In the genomic region with DNA sequence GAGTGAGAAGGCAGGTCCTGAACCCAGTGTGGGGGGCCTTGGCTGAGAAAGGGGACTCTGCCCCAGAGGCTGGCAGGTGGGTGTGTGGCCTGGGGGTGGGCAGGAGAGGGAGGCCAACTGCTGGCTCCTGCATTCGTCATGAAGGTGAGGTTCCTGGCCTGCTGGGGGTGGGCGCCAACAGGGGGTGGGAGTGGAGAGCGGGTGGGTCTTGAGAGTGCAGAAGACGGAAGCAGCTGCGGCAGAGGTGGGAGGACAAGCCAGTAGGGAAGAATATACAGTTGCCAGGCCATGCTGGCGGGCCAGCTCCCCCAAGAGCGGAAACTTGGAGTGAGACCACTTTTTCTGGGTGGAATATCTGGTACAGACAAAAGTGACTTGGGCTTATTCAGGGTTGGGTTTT, we compare ENCODE assay signal across 31 cellular contexts. TPM values are rescaled to one million over a fixed set of nuclear protein-coding genes. Genes with fewer than 3 reads are reported as not detected.
"Had no signal": no experiment of that assay in that cellular context is flagged by ENCODE, and none has a peak within 500 bp of the region (broad histone marks: within the 10 kb centered on the region; RNA-seq: fewer than 3 reads in every experiment).

No MANE protein-coding gene starts in this region.

- DNase-seq: activated CD4-positive, alpha-beta memory T cell treated with anti-CD3 and anti-CD28 coated beads for 36 hours; activated CD4-positive, alpha-beta T cell treated with anti-CD3 and anti-CD28 coated beads, Interleukin-2, amount 10 ng/mL, durations not matched to agents 24 days and 14 days; activated CD8-positive, alpha-beta memory T cell treated with anti-CD3 and anti-CD28 coated beads, Interleukin-2, amount 50 U/mL, for 4 hours; activated effector memory CD4-positive, alpha-beta T cell treated with Interleukin-2 at 50 U/mL for 16 hours; activated naive CD8-positive, alpha-beta T cell treated with anti-CD3 and anti-CD28 coated beads, Interleukin-2, amount 10 ng/mL, durations not matched to agents 7 days and 5 days; activated T-cell treated with anti-CD3 and anti-CD28 coated beads, Interleukin-2, amount 50 U/mL, for 48 hours; amygdala; Karpas-422; KBM-7; NCI-H1105; NCI-H1417 treated with DMSO at 0.1 percent for 48 hours; NCI-H187 treated with DMSO at 0.1 percent for 48 hours; NCI-H2081; NCI-H2171 treated with DMSO at 0.1 percent for 48 hours; NCI-H2227 treated with DMSO at 0.1 percent for 48 hours; NCI-H446; NCI-H510A treated with DMSO at 0.1 percent for 48 hours; NCI-H526 treated with DMSO at 0.1 percent for 48 hours; SHP77; SJCRH30; T1000 had no signal

- H3K27ac ChIP-seq: ascending aorta, breast epithelium, SJCRH30, SK-N-MC, WERI-Rb-1 had no signal

- H3K4me3 Mint-ChIP-seq: activated CD4-positive, alpha-beta memory T cell treated with anti-CD3 and anti-CD28 coated beads for 36 hours; activated CD4-positive, alpha-beta T cell treated with anti-CD3 and anti-CD28 coated beads, Interleukin-2, amount 10 ng/mL, durations not matched to agents 24 days and 14 days; activated naive CD4-positive, alpha-beta T cell treated with anti-CD3 and anti-CD28 coated beads, Interleukin-2, amount 50 U/mL, for 24 hours; activated naive CD8-positive, alpha-beta T cell treated with anti-CD3 and anti-CD28 coated beads, Interleukin-2, amount 10 ng/mL, durations not matched to agents 7 days and 5 days had no signal

- H3K36me3 ChIP-seq: ascending aorta, breast epithelium, SJCRH30, WERI-Rb-1 had no signal

- H3K9me3 ChIP-seq: ascending aorta, breast epithelium, SJCRH30 had no signal

- H3K27ac Mint-ChIP-seq: activated CD4-positive, alpha-beta memory T cell treated with anti-CD3 and anti-CD28 coated beads for 36 hours; activated CD4-positive, alpha-beta T cell treated with anti-CD3 and anti-CD28 coated beads, Interleukin-2, amount 10 ng/mL, durations not matched to agents 24 days and 14 days; activated naive CD4-positive, alpha-beta T cell treated with anti-CD3 and anti-CD28 coated beads, Interleukin-2, amount 50 U/mL, for 24 hours had no signal

- H3K9me3 Mint-ChIP-seq: activated CD4-positive, alpha-beta memory T cell treated with anti-CD3 and anti-CD28 coated beads for 36 hours; activated CD4-positive, alpha-beta T cell treated with anti-CD3 and anti-CD28 coated beads, Interleukin-2, amount 10 ng/mL, durations not matched to agents 24 days and 14 days; activated naive CD4-positive, alpha-beta T cell treated with anti-CD3 and anti-CD28 coated beads, Interleukin-2, amount 50 U/mL, for 24 hours; activated naive CD8-positive, alpha-beta T cell treated with anti-CD3 and anti-CD28 coated beads, Interleukin-2, amount 10 ng/mL, durations not matched to agents 7 days and 5 days had no signal

- H3K4me1 ChIP-seq: breast epithelium, SJCRH30 had no signal

- H3K27me3 ChIP-seq: ascending aorta, breast epithelium had no signal

- H3K36me3 Mint-ChIP-seq: activated CD4-positive, alpha-beta memory T cell treated with anti-CD3 and anti-CD28 coated beads for 36 hours; activated naive CD4-positive, alpha-beta T cell treated with anti-CD3 and anti-CD28 coated beads, Interleukin-2, amount 50 U/mL, for 24 hours; activated naive CD8-positive, alpha-beta T cell treated with anti-CD3 and anti-CD28 coated beads, Interleukin-2, amount 10 ng/mL, durations not matched to agents 7 days and 5 days had no signal

- H3K4me3 ChIP-seq: ascending aorta, breast epithelium, SJCRH30, SK-N-MC had no signal

RNA-seq across cellular contexts. Expression of gene GHRHR, which starts 23.4 kb away (rescaled TPM):
- total RNA-seq: activated CD4-positive, alpha-beta memory T cell treated with anti-CD3 and anti-CD28 coated beads for 36 hours; activated CD4-positive, alpha-beta T cell treated with anti-CD3 and anti-CD28 coated beads, Interleukin-2, amount 10 ng/mL, durations not matched to agents 24 days and 14 days; activated naive CD8-positive, alpha-beta T cell treated with anti-CD3 and anti-CD28 coated beads, Interleukin-2, amount 10 ng/mL, durations not matched to agents 7 days and 5 days; ascending aorta; breast epithelium; cardiac septum; MCF 10A; RPMI7951; SJCRH30; T-helper 1 cell treated with Interleukin-12 subunit alpha and Interleukin-12 subunit beta and Interleukin-4 antibody, amounts not matched to agents 30 ng/mL and 1 ng/mL, for 36 hours; T-helper 2 cell treated with Interferon-gamma antibody and Interleukin-4, amounts not matched to agents 100 ng/mL and 5 ng/mL, for 36 hours had no signal
